ENCODE assay signal across 1 cellular context in the genomic region with DNA sequence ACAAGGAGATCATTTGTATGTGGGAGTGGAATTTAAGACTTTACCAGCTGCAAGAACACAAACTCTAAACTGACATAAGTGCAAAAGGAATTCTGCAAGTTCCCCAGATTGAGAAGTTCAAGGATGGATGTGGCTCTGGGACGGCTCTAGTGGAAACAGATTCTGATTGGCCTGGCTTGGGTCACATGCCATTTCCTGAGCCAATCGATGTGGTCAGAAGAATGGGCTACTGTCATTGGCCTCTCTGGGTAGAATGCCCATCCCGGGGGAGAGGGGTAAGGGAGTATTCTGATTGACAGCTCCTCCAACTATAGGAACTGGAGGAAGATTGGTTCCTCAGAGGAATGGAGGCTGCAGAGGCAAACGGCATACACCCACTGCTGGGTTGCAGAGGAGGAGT.
A peak's percentile ranks its signal among the peaks of the same experiment; 100 is the strongest.
TF ChIP-seq lines count a peak whose summit lies in the region.

No MANE protein-coding gene starts in this region.

TF ChIP-seq in K562, 482 proteins besides CTCF, POLR2A, EP300 and RAD21:
- TF ChIP-seq ETS2 (tag; IDR thresholded peaks at IDR 0.05; ENCODE audit: borderline replicate concordance, poor library complexity, severe bottlenecking) (no peak), NFYB (IDR thresholded peaks at IDR 0.05; ENCODE audit: extremely low read depth, insufficient read length) (peak; percentile 24), NBN (IDR thresholded peaks at IDR 0.05; ENCODE audit: low read depth) (no peak), NEUROD1 (IDR thresholded peaks at IDR 0.05; ENCODE audit: borderline replicate concordance, low read depth, low read length, partially characterized antibody) (no peak), RCOR1 (IDR thresholded peaks at IDR 0.05; ENCODE audit: borderline replicate concordance in 1 of 2, low read depth in 2 of 2, low read length in 2 of 2) (no peak), RAD51 (IDR thresholded peaks at IDR 0.05; ENCODE audit: borderline replicate concordance, low read depth) (peak; percentile 65), USF1 (CRISPR knock-in tag; IDR thresholded peaks at IDR 0.05) (peak; percentile 80), HDAC8 (tag; IDR thresholded peaks at IDR 0.05) (no peak), CBFA2T2 (conservative IDR thresholded peaks at IDR 0.05) (0 out of 2 replicates have a peak, but pooled peaks have one; percentile 5)
- TF ChIP-seq, protein P1, sequence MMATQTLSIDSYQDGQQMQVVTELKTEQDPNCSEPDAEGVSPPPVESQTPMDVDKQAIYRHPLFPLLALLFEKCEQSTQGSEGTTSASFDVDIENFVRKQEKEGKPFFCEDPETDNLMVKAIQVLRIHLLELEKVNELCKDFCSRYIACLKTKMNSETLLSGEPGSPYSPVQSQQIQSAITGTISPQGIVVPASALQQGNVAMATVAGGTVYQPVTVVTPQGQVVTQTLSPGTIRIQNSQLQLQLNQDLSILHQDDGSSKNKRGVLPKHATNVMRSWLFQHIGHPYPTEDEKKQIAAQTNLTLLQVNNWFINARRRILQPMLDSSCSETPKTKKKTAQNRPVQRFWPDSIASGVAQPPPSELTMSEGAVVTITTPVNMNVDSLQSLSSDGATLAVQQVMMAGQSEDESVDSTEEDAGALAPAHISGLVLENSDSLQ (IDR thresholded peaks at IDR 0.05): peak; percentile 74
- TF ChIP-seq, protein P2, sequence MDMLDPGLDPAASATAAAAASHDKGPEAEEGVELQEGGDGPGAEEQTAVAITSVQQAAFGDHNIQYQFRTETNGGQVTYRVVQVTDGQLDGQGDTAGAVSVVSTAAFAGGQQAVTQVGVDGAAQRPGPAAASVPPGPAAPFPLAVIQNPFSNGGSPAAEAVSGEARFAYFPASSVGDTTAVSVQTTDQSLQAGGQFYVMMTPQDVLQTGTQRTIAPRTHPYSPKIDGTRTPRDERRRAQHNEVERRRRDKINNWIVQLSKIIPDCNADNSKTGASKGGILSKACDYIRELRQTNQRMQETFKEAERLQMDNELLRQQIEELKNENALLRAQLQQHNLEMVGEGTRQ (CRISPR knock-in tag; IDR thresholded peaks at IDR 0.05): peak; percentile 86
